ENCODE assay signal across 20 cellular contexts in genomic region chr17:34720760-34721159, GRCh38.
DNase-seq lines count a peak whose midpoint lies in the region; ATAC-seq and TF ChIP-seq lines count a peak whose summit lies in the region.
"Had no signal": no experiment of that assay in that cellular context is flagged by ENCODE, and none has a peak within 500 bp of the region (broad histone marks: within the 10 kb centered on the region; RNA-seq: fewer than 3 reads in every experiment).

No MANE protein-coding gene starts in this region.

- DNase-seq in NCI-H2029 (lab: John Stamatoyannopoulos, UW) (peak; percentile 26), NCI-H2029 treated with DMSO at 0.1 percent for 48 hours (lab: John Stamatoyannopoulos, UW) (no peak), Panc1 (ENCODE audit: low read depth, low spot score) (peak; percentile 78), epithelial cell of esophagus (ENCODE audit: low read depth) (peak; percentile 37), sigmoid colon (no peak), ovary (no peak), DMS 273 (lab: John Stamatoyannopoulos, UW; ENCODE audit: unreplicated experiment) (no peak), suprapubic skin (ENCODE audit: low spot score in 2 of 2) (no peak)
- DNase-seq: activated CD8-positive, alpha-beta T cell treated with anti-CD3 and anti-CD28 coated beads for 36 hours; activated gamma-delta T cell treated with Interleukin-2 at 50 U/mL for 16 hours; brain microvascular endothelial cell; DND-41; effector memory CD4-positive, alpha-beta T cell; kidney glomerular epithelial cell; NCI-H1694; Peyer's patch; stimulated activated CD4-positive, alpha-beta T cell treated with anti-CD3 and anti-CD28 coated beads, Interleukin-4, amount 100 ng/mL, for 1 hour; stimulated activated naive CD4-positive, alpha-beta T cell treated with Interleukin-2 at 50 U/mL for 16 hours had no signal

- POLR2A ChIA-PET in Panc1 (lab: Charles Lee) = no interaction called here

- ATAC-seq in Panc1 = peak; percentile 80
- ATAC-seq: activated CD4-positive, CD25-positive, alpha-beta regulatory T cell treated with anti-CD3 and anti-CD28 coated beads, Interleukin-2, amount 50 U/mL, for 24 hours; activated CD8-positive, alpha-beta T cell treated with anti-CD3 and anti-CD28 coated beads for 36 hours had no signal

- TF ChIP-seq CTCF in Panc1 (IDR thresholded peaks at IDR 0.05) (no peak), epithelial cell of esophagus (IDR thresholded peaks at IDR 0.05; ENCODE audit: insufficient read depth, low read depth, low read length, missing control alignments) (no peak), sigmoid colon (IDR thresholded peaks at IDR 0.05) (no peak), ovary (IDR thresholded peaks at IDR 0.05) (no peak), suprapubic skin (IDR thresholded peaks at IDR 0.05) (no peak)

- H3K27ac ChIP-seq in Panc1 (ENCODE audit: low read length) (no peak overlapping the region), sigmoid colon (no peak overlapping the region), ovary (no peak overlapping the region), suprapubic skin (no peak overlapping the region)
- H3K27ac ChIP-seq: 22Rv1, brain microvascular endothelial cell, Peyer's patch had no signal

- no peaks in the 10 kb centered on the region for H3K36me3 ChIP-seq in Panc1 (ENCODE audit: control insufficient read depth, insufficient read depth, low read length)
- no peaks in the 10 kb centered on the region for H3K36me3 ChIP-seq in sigmoid colon
- H3K36me3 ChIP-seq in ovary = no peaks in the 10 kb centered on the region
- H3K36me3 ChIP-seq in suprapubic skin = no peaks in the 10 kb centered on the region
- H3K36me3 ChIP-seq: brain microvascular endothelial cell, Peyer's patch had no signal

- H3K9me3 ChIP-seq in Panc1 (ENCODE audit: control insufficient read depth, insufficient read depth, low read depth, low read length) (no peaks in the 10 kb centered on the region), sigmoid colon (no peaks in the 10 kb centered on the region), ovary (no peaks in the 10 kb centered on the region), suprapubic skin (no peaks in the 10 kb centered on the region)
- H3K9me3 ChIP-seq: Peyer's patch had no signal

- H3K4me3 ChIP-seq in Panc1 (ENCODE audit: low read depth in 2 of 2, low read length in 2 of 2) (no peak overlapping the region), epithelial cell of esophagus (ENCODE audit: low read length) (no peak overlapping the region), sigmoid colon (no peak overlapping the region), ovary (no peak overlapping the region), suprapubic skin (no peak overlapping the region)
- H3K4me3 ChIP-seq: Peyer's patch had no signal

- in situ Hi-C loops in Panc1 (cut with HindIII; ENCODE audit: low pct_unique_long_range_greater_than_20kb, low sequenced_read_pairs) = no loop called here

- H3K27me3 ChIP-seq in Panc1 (ENCODE audit: control insufficient read depth, insufficient read depth, low read length) (no peaks in the 10 kb centered on the region), sigmoid colon (peaks cover 0 to 5% (median 0%) of the 10 kb centered on the region in 3 donors), ovary (no peaks in the 10 kb centered on the region), suprapubic skin (peaks cover 20% of the 10 kb centered on the region)
- H3K27me3 ChIP-seq: brain microvascular endothelial cell, Peyer's patch had no signal

- CTCF ChIA-PET in Panc1 (lab: Charles Lee) = no interaction called here

- BruUV-seq in Panc1 (replicated peaks; lab: Mats Ljungman, UMichigan) = no TSS peak

- intact Hi-C loops in Panc1 (cut with micrococcal nuclease; ENCODE audit: unreplicated experiment) = loop anchor here (1.0 kb wide), 1 partner anchor 30 kb away; no protein-coding TSS in a partner anchor
- intact Hi-C loops in sigmoid colon (cut with DNase I) = no loop called here
- intact Hi-C loops in ovary (cut with DNase I) = loop anchor here in 1 of 4 donors (10.0 kb wide), 1 partner anchor 56 kb away; no protein-coding TSS in a partner anchor

- TF ChIP-seq POLR2A in sigmoid colon (IDR thresholded peaks at IDR 0.05) (no peak), ovary (IDR thresholded peaks at IDR 0.05) (no peak), suprapubic skin (IDR thresholded peaks at IDR 0.05) (no peak)

- no peak for TF ChIP-seq EP300 in sigmoid colon (IDR thresholded peaks at IDR 0.05)
- no peak for TF ChIP-seq EP300 in ovary (IDR thresholded peaks at IDR 0.05)
- TF ChIP-seq EP300 in suprapubic skin (IDR thresholded peaks at IDR 0.05) = no peak

- H3K4me1 ChIP-seq in Panc1 (ENCODE audit: control insufficient read depth, insufficient read depth, low read length) = peaks cover 3% of the 10 kb centered on the region; the same call in 1 of the 2 replicates
- no peaks in the 10 kb centered on the region for H3K4me1 ChIP-seq in sigmoid colon
- H3K4me1 ChIP-seq in ovary (ENCODE audit: insufficient read depth) = no peaks in the 10 kb centered on the region
- H3K4me1 ChIP-seq in suprapubic skin = no peaks in the 10 kb centered on the region
- H3K4me1 ChIP-seq: Peyer's patch had no signal

Comparison
In these comparisons a context has a peak if more than half of its experiments do, and no peak if none do; other contexts are left out.
1. DNase-seq: peak in NCI-H2029 (single experiment), Panc1 (single experiment) and epithelial cell of esophagus (single experiment); none in NCI-H2029 treated with DMSO at 0.1 percent for 48 hours (single experiment), sigmoid colon (single experiment), ovary (0 of 5), DMS 273 (single experiment) and suprapubic skin (0 of 2).